1 cellular context compared by ENCODE assay signal in genomic region chr22:30289126-30289979, GRCh38.
TF ChIP-seq lines count a peak whose summit lies in the region.

Gene CASTOR1, minus strand, starts transcription at chr22:30289505. Its CDS starts 8 bp downstream, at chr22:30289497.

TF ChIP-seq in HepG2, 621 proteins besides CTCF, POLR2A, EP300 and RAD21 (continued from another document and continues in another):
- TF ChIP-seq ZNF639 (CRISPR knock-in tag; conservative IDR thresholded peaks at IDR 0.05) (no peak), CHD2 (IDR thresholded peaks at IDR 0.05; ENCODE audit: low read depth, low read length) (no peak), ARNT (IDR thresholded peaks at IDR 0.05) (no peak), HOXA5 (CRISPR knock-in tag; IDR thresholded peaks at IDR 0.05) (0 out of 2 replicates have a peak, but pooled peaks have one; percentile 21), TOE1 (CRISPR knock-in tag; IDR thresholded peaks at IDR 0.05) (no peak), EEA1 (CRISPR knock-in tag; IDR thresholded peaks at IDR 0.05; ENCODE audit: borderline replicate concordance) (no peak), ZNF674 (CRISPR knock-in tag; IDR thresholded peaks at IDR 0.05; ENCODE audit: low read depth) (no peak), ZBTB39 (CRISPR knock-in tag; IDR thresholded peaks at IDR 0.05) (no peak), SNAPC4 (CRISPR knock-in tag; IDR thresholded peaks at IDR 0.05) (no peak), MTF2 (CRISPR knock-in tag; IDR thresholded peaks at IDR 0.05; ENCODE audit: borderline replicate concordance) (no peak), PBX3 (CRISPR knock-in tag; IDR thresholded peaks at IDR 0.05; ENCODE audit: borderline replicate concordance) (no peak), CCDC6 (CRISPR knock-in tag; IDR thresholded peaks at IDR 0.05) (no peak), ZUFSP (CRISPR knock-in tag; IDR thresholded peaks at IDR 0.05; ENCODE audit: borderline replicate concordance) (no peak), ZNF776 (CRISPR knock-in tag; IDR thresholded peaks at IDR 0.05) (no peak), ZNF558 (CRISPR knock-in tag; IDR thresholded peaks at IDR 0.05; ENCODE audit: borderline replicate concordance) (no peak), HMG20B (CRISPR knock-in tag; conservative IDR thresholded peaks at IDR 0.05) (no peak), ZNF432 (CRISPR knock-in tag; IDR thresholded peaks at IDR 0.05; ENCODE audit: borderline replicate concordance) (no peak), MAFF (IDR thresholded peaks at IDR 0.05; ENCODE audit: low read depth, low read length) (no peak), HMG20A (CRISPR knock-in tag; IDR thresholded peaks at IDR 0.05; ENCODE audit: borderline replicate concordance) (no peak), ZNF382 (CRISPR knock-in tag; IDR thresholded peaks at IDR 0.05; ENCODE audit: borderline replicate concordance) (no peak), TEAD3 (CRISPR knock-in tag; optimal IDR thresholded peaks at IDR 0.05; ENCODE audit: borderline replicate concordance) (no peak), NR1H2 (CRISPR knock-in tag; IDR thresholded peaks at IDR 0.05; ENCODE audit: borderline replicate concordance, low read depth) (no peak), KDM2A (CRISPR knock-in tag; IDR thresholded peaks at IDR 0.05; ENCODE audit: borderline replicate concordance, low read depth) (peak; percentile 26; the same call in 1 of the 2 replicates), GATA4 (IDR thresholded peaks at IDR 0.05; ENCODE audit: borderline replicate concordance, low read depth) (no peak), SMYD3 (CRISPR knock-in tag; IDR thresholded peaks at IDR 0.05) (no peak), RNF2 (conservative IDR thresholded peaks at IDR 0.05; ENCODE audit: low read depth) (0 out of 2 replicates have a peak, but pooled peaks have one; percentile 21), SRY (CRISPR knock-in tag; IDR thresholded peaks at IDR 0.05) (0 out of 2 replicates have a peak, but pooled peaks have one; percentile 26), ZNF772 (CRISPR knock-in tag; IDR thresholded peaks at IDR 0.05) (no peak), NAIF1 (CRISPR knock-in tag; IDR thresholded peaks at IDR 0.05; ENCODE audit: borderline replicate concordance) (no peak), WIZ (CRISPR knock-in tag; IDR thresholded peaks at IDR 0.05) (no peak)
- TF ChIP-seq, protein P1, sequence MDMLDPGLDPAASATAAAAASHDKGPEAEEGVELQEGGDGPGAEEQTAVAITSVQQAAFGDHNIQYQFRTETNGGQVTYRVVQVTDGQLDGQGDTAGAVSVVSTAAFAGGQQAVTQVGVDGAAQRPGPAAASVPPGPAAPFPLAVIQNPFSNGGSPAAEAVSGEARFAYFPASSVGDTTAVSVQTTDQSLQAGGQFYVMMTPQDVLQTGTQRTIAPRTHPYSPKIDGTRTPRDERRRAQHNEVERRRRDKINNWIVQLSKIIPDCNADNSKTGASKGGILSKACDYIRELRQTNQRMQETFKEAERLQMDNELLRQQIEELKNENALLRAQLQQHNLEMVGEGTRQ (IDR thresholded peaks at IDR 0.05; ENCODE audit: low read depth, low read length) = no peak
- TF ChIP-seq, protein P1 (CRISPR knock-in tag; IDR thresholded peaks at IDR 0.05; ENCODE audit: borderline replicate concordance) = no peak
- TF ChIP-seq, protein P2, sequence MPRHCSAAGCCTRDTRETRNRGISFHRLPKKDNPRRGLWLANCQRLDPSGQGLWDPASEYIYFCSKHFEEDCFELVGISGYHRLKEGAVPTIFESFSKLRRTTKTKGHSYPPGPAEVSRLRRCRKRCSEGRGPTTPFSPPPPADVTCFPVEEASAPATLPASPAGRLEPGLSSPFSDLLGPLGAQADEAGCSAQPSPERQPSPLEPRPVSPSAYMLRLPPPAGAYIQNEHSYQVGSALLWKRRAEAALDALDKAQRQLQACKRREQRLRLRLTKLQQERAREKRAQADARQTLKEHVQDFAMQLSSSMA (CRISPR knock-in tag; IDR thresholded peaks at IDR 0.05) = no peak
- TF ChIP-seq, protein P3, sequence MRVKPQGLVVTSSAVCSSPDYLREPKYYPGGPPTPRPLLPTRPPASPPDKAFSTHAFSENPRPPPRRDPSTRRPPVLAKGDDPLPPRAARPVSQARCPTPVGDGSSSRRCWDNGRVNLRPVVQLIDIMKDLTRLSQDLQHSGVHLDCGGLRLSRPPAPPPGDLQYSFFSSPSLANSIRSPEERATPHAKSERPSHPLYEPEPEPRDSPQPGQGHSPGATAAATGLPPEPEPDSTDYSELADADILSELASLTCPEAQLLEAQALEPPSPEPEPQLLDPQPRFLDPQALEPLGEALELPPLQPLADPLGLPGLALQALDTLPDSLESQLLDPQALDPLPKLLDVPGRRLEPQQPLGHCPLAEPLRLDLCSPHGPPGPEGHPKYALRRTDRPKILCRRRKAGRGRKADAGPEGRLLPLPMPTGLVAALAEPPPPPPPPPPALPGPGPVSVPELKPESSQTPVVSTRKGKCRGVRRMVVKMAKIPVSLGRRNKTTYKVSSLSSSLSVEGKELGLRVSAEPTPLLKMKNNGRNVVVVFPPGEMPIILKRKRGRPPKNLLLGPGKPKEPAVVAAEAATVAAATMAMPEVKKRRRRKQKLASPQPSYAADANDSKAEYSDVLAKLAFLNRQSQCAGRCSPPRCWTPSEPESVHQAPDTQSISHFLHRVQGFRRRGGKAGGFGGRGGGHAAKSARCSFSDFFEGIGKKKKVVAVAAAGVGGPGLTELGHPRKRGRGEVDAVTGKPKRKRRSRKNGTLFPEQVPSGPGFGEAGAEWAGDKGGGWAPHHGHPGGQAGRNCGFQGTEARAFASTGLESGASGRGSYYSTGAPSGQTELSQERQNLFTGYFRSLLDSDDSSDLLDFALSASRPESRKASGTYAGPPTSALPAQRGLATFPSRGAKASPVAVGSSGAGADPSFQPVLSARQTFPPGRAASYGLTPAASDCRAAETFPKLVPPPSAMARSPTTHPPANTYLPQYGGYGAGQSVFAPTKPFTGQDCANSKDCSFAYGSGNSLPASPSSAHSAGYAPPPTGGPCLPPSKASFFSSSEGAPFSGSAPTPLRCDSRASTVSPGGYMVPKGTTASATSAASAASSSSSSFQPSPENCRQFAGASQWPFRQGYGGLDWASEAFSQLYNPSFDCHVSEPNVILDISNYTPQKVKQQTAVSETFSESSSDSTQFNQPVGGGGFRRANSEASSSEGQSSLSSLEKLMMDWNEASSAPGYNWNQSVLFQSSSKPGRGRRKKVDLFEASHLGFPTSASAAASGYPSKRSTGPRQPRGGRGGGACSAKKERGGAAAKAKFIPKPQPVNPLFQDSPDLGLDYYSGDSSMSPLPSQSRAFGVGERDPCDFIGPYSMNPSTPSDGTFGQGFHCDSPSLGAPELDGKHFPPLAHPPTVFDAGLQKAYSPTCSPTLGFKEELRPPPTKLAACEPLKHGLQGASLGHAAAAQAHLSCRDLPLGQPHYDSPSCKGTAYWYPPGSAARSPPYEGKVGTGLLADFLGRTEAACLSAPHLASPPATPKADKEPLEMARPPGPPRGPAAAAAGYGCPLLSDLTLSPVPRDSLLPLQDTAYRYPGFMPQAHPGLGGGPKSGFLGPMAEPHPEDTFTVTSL (CRISPR knock-in tag; IDR thresholded peaks at IDR 0.05; ENCODE audit: borderline replicate concordance) = no peak
- TF ChIP-seq, protein P4, sequence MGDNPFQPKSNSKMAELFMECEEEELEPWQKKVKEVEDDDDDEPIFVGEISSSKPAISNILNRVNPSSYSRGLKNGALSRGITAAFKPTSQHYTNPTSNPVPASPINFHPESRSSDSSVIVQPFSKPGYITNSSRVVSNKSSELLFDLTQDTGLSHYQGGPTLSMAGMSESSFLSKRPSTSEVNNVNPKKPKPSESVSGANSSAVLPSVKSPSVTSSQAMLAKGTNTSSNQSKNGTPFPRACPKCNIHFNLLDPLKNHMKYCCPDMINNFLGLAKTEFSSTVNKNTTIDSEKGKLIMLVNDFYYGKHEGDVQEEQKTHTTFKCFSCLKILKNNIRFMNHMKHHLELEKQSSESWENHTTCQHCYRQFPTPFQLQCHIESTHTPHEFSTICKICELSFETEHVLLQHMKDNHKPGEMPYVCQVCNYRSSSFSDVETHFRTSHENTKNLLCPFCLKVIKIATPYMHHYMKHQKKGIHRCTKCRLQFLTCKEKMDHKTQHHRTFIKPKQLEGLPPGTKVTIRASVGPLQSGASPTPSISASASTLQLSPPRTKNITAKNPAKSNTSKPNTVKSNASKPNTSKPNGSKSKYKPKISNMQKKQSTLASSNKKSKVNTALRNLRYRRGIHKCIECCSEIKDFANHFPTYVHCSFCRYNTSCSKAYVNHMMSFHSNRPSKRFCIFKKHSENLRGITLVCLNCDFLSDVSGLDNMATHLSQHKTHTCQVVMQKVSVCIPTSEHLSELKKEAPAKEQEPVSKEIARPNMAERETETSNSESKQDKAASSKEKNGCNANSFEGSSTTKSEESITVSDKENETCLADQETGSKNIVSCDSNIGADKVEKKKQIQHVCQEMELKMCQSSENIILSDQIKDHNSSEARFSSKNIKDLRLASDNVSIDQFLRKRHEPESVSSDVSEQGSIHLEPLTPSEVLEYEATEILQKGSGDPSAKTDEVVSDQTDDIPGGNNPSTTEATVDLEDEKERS (CRISPR knock-in tag; IDR thresholded peaks at IDR 0.05) = no peak
